ENCODE assay signal across 8 cellular contexts in the genomic region with DNA sequence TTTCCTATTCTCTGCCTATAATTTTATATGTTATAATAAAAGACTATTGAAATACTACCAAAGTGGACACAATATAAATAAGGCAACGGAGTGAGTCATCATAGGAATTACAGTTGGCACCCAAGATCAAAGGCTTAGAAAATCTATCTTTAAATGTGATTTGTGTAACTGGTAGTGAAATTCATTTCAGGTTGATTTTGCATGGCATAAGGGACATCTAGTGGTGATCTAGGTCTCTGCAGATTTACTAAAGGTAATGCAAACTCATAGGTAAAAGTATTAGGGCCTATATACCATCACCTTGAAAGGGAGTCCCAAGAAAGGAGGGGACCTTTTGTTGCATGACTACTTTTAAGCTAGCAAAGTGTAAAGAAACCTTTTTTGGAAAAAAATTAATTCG.
A peak's percentile ranks its signal among the peaks of the same experiment; 100 is the strongest.
DNase-seq lines count a peak whose midpoint lies in the region; ATAC-seq, FAIRE-seq and TF ChIP-seq lines count a peak whose summit lies in the region.

No MANE protein-coding gene starts in this region.

- FAIRE-seq in islet of Langerhans (lab: Jason Lieb, UNC), result peak; percentile 84

- POLR2A ChIA-PET in CD4-positive, alpha-beta memory T cell (lab: Charles Lee; ENCODE audit: partially characterized antibody), result no interaction called here

- H3K9me3 Mint-ChIP-seq in stimulated activated effector memory CD8-positive, alpha-beta T cell treated with anti-CD3 and anti-CD28 coated beads, Interleukin-12 subunit alpha, Interleukin-12 subunit beta, amount 100 ng/mL, for 72 hours, result peaks cover 4% of the 10 kb centered on the region
- H3K9me3 Mint-ChIP-seq in CD4-positive, alpha-beta memory T cell, result no peaks in the 10 kb centered on the region

- TF ChIP-seq CTCF in RWPE2 (IDR thresholded peaks at IDR 0.05; ENCODE audit: poor library complexity, severe bottlenecking), result peak; percentile 77

- H3K4me3 ChIP-seq in RWPE2 (ENCODE audit: severe bottlenecking), result no peak overlapping the region
- H3K4me3 ChIP-seq in CD4-positive, alpha-beta memory T cell (ENCODE audit: low read length in 2 of 2), result no peak overlapping the region

- no peak overlapping the region for H3K27ac Mint-ChIP-seq in stimulated activated effector memory CD8-positive, alpha-beta T cell treated with anti-CD3 and anti-CD28 coated beads, Interleukin-12 subunit alpha, Interleukin-12 subunit beta, amount 100 ng/mL, for 72 hours
- H3K27ac Mint-ChIP-seq in CD4-positive, alpha-beta memory T cell, result no peak overlapping the region

- CTCF ChIA-PET in CD4-positive, alpha-beta memory T cell (lab: Charles Lee; ENCODE audit: partially characterized antibody), result no interaction called here

- H3K27me3 Mint-ChIP-seq in CD4-positive, alpha-beta memory T cell, result peaks cover 0 to 1% of the 10 kb centered on the region in 2 donors

- no peaks in the 10 kb centered on the region for H3K36me3 Mint-ChIP-seq in stimulated activated effector memory CD8-positive, alpha-beta T cell treated with anti-CD3 and anti-CD28 coated beads, Interleukin-12 subunit alpha, Interleukin-12 subunit beta, amount 100 ng/mL, for 72 hours
- no peaks in the 10 kb centered on the region for H3K36me3 Mint-ChIP-seq in CD4-positive, alpha-beta memory T cell

- H3K4me3 Mint-ChIP-seq in stimulated activated effector memory CD8-positive, alpha-beta T cell treated with anti-CD3 and anti-CD28 coated beads, Interleukin-12 subunit alpha, Interleukin-12 subunit beta, amount 100 ng/mL, for 72 hours, result no peak overlapping the region
- H3K4me3 Mint-ChIP-seq in CD4-positive, alpha-beta memory T cell, result no peak overlapping the region

- H3K4me1 Mint-ChIP-seq in stimulated activated effector memory CD8-positive, alpha-beta T cell treated with anti-CD3 and anti-CD28 coated beads, Interleukin-12 subunit alpha, Interleukin-12 subunit beta, amount 100 ng/mL, for 72 hours, result no peaks in the 10 kb centered on the region
- no peaks in the 10 kb centered on the region for H3K4me1 Mint-ChIP-seq in CD4-positive, alpha-beta memory T cell

- intact Hi-C loops in CD4-positive, alpha-beta memory T cell (cut with micrococcal nuclease), result no loop called here

- H3K36me3 ChIP-seq in RWPE2 (ENCODE audit: low read depth), result no peaks in the 10 kb centered on the region
- no peaks in the 10 kb centered on the region for H3K36me3 ChIP-seq in CD4-positive, alpha-beta memory T cell (ENCODE audit: insufficient read depth, low read length)

- H3K27ac ChIP-seq in RWPE2 (ENCODE audit: poor library complexity, severe bottlenecking), result no peak overlapping the region
- H3K27ac ChIP-seq in CD4-positive, alpha-beta memory T cell (ENCODE audit: low read depth, low read length), result no peak overlapping the region

- H3K27me3 ChIP-seq in RWPE2 (ENCODE audit: insufficient read depth, poor library complexity, severe bottlenecking), result peaks cover 6% of the 10 kb centered on the region
- no peaks in the 10 kb centered on the region for H3K27me3 ChIP-seq in CD4-positive, alpha-beta memory T cell (ENCODE audit: insufficient read depth, low read length)

- H3K4me1 ChIP-seq in RWPE2 (ENCODE audit: insufficient read depth, poor library complexity, severe bottlenecking), result no peaks in the 10 kb centered on the region
- H3K4me1 ChIP-seq in CD4-positive, alpha-beta memory T cell (ENCODE audit: insufficient read depth, low read length), result no peaks in the 10 kb centered on the region

- ATAC-seq in RWPE2 (ENCODE audit: low read depth) (peak; percentile 53; the same call in 1 of the 3 replicates), HG03025 (IDR thresholded peaks at IDR 0.05; ENCODE audit: low FRiP score, unreplicated experiment) (no peak), HG02798 (IDR thresholded peaks at IDR 0.05; ENCODE audit: poor library complexity, unreplicated experiment) (no peak)
- no peak for ATAC-seq in stimulated activated effector memory CD8-positive, alpha-beta T cell treated with anti-CD3 and anti-CD28 coated beads, Interleukin-12 subunit alpha, Interleukin-12 subunit beta, amount 100 ng/mL, for 72 hours

- DNase-seq in COLO829 (ENCODE audit: low spot score), result peak; percentile 62
- DNase-seq in HS-5 (ENCODE audit: low read depth), result peak; percentile 25
- DNase-seq in RWPE2 (ENCODE audit: low spot score), result no peak
- DNase-seq in stimulated activated effector memory CD8-positive, alpha-beta T cell treated with anti-CD3 and anti-CD28 coated beads, Interleukin-12 subunit alpha, Interleukin-12 subunit beta, amount 100 ng/mL, for 72 hours (ENCODE audit: low spot score in 2 of 2), result no peak
- DNase-seq in CD4-positive, alpha-beta memory T cell, result no peak

- H3K9me3 ChIP-seq in RWPE2 (ENCODE audit: severe bottlenecking), result no peaks in the 10 kb centered on the region
- no peaks in the 10 kb centered on the region for H3K9me3 ChIP-seq in CD4-positive, alpha-beta memory T cell (ENCODE audit: control insufficient read depth in 1 of 2, low read length in 2 of 2)

Comparison
In these comparisons a context has a peak if more than half of its experiments do, and no peak if none do; other contexts are left out.
1. DNase-seq: peak in COLO829 (single experiment) and HS-5 (single experiment); none in RWPE2 (single experiment), stimulated activated effector memory CD8-positive, alpha-beta T cell treated with anti-CD3 and anti-CD28 coated beads, Interleukin-12 subunit alpha, Interleukin-12 subunit beta, amount 100 ng/mL, for 72 hours (0 of 2) and CD4-positive, alpha-beta memory T cell (0 of 5).